ENCODE assay signal across 19 cellular contexts in the genomic region with DNA sequence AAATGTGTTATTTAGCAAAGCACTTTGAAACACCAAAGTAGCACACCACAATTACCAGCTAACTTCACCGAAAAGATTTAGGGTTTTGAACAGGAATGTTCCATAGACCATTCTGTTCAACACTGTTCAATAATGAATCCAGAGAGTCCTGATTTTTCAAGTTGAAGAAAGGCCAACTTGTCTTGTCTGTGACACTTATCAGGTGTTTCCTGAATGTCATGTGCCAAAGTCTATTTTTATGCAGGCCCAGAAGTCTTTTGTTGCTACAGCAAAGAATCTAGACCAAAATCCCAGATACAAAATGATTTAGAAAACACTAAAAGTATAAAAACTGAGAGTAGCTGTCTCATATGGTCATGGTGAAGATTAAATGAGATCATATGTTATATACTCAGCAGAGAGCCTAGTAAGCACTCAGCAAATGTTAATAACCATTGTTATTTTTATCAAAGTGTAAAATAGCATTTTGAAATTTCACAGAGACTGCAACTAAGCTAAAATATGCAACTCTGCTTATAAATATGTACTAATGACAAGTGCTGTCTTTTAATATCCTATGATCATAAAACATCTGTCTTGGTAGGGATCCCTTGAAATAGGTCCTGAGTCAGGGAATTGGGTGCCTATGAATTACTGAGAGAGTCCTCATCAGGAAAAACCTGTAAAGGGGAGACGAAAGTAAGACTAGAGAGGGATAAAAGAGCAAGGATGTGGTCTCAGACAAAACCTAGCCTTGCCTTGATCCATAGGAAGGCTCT.
DNase-seq lines count a peak whose midpoint lies in the region; ATAC-seq and TF ChIP-seq lines count a peak whose summit lies in the region.
"Had no signal": no experiment of that assay in that cellular context is flagged by ENCODE, and none has a peak within 500 bp of the region (broad histone marks: within the 10 kb centered on the region; RNA-seq: fewer than 3 reads in every experiment).

No MANE protein-coding gene starts in this region.

- DNase-seq in heart left ventricle (no peak), upper lobe of left lung (no peak), iPS-NIHi11 (ENCODE audit: low spot score) (no peak), RWPE1 (ENCODE audit: low spot score) (no peak)
- no peak for DNase-seq in stimulated activated CD4-positive, alpha-beta T cell treated with anti-CD3 and anti-CD28 coated beads, Interleukin-4, amount 100 ng/mL, for 24 hours
- DNase-seq: activated CD4-positive, alpha-beta memory T cell treated with anti-CD3 and anti-CD28 coated beads for 36 hours; activated effector memory CD4-positive, alpha-beta T cell treated with Interleukin-2 at 50 U/mL for 16 hours; CD4-positive, CD25-positive, alpha-beta regulatory T cell; hippocampal formation; left lung; NCI-H345; PC-9; SJCRH30; thyroid gland had no signal

- intact Hi-C loops in heart left ventricle (cut with DNase I) = loop anchor here in 4 of 10 donors (2.0 to 10.0 kb wide), 3 partner anchors 121 to 124 kb away; partner anchors contain the start of gene SLC12A2 (in 4 of the 4)

- no peak for TF ChIP-seq CTCF in OCI-LY1 (IDR thresholded peaks at IDR 0.05; ENCODE audit: low read length)
- TF ChIP-seq CTCF in heart left ventricle (IDR thresholded peaks at IDR 0.05) = no peak
- no peak for TF ChIP-seq CTCF in upper lobe of left lung (IDR thresholded peaks at IDR 0.05)
- TF ChIP-seq CTCF in RWPE1 (conservative IDR thresholded peaks at IDR 0.05; ENCODE audit: low read depth) = no peak

- whole genome bisulfite sequencing in heart left ventricle, 4 donors = 41 to 65% (median 63%) methylated on average over 2 of the region's 2 CpGs
- 79 to 80% methylated on average over 2 of the region's 2 CpGs for WGBS in upper lobe of left lung, 2 donors

- no peak overlapping the region for H2AFZ ChIP-seq in OCI-LY1 (ENCODE audit: low read length)
- H2AFZ ChIP-seq: PC-9 had no signal

- no peak for TF ChIP-seq POLR2A in heart left ventricle (IDR thresholded peaks at IDR 0.05)
- no peak for TF ChIP-seq POLR2A in upper lobe of left lung (IDR thresholded peaks at IDR 0.05)

- H3K9me2 ChIP-seq in OCI-LY1 (ENCODE audit: low read depth, low read length) = no peaks in the 10 kb centered on the region

- H3K9ac ChIP-seq in OCI-LY1 (ENCODE audit: low read length) (no peak overlapping the region), mucosa of rectum (ENCODE audit: low read depth in 1 of 2, low read length in 2 of 2) (no peak overlapping the region)

- no peaks in the 10 kb centered on the region for H3F3A ChIP-seq in OCI-LY1 (ENCODE audit: insufficient read depth, low read length)

- H3K36me3 ChIP-seq in OCI-LY1 (ENCODE audit: insufficient read depth, low read length) (peaks cover 4% of the 10 kb centered on the region; the same call in 1 of the 2 replicates), heart left ventricle (peaks cover 0 to 5% (median 0%) of the 10 kb centered on the region in 9 donors), mucosa of rectum (ENCODE audit: control insufficient read depth in 2 of 2, insufficient read depth in 2 of 2, low read length in 2 of 2) (peaks cover 0 to 3% of the 10 kb centered on the region in 2 donors), upper lobe of left lung (no peaks in the 10 kb centered on the region)
- H3K36me3 ChIP-seq: prostate gland, SJCRH30, thyroid gland had no signal

- ATAC-seq in heart left ventricle (peak; percentile 46 to 73 (median 66)), upper lobe of left lung (ENCODE audit: low FRiP score in 2 of 2) (no peak)
- ATAC-seq: HCT116, left lung had no signal

- H3K9me3 ChIP-seq in OCI-LY1 (ENCODE audit: low read length) (no peaks in the 10 kb centered on the region), heart left ventricle (no peaks in the 10 kb centered on the region), mucosa of rectum (ENCODE audit: control insufficient read depth in 2 of 2, low read length in 2 of 2) (no peaks in the 10 kb centered on the region), upper lobe of left lung (no peaks in the 10 kb centered on the region)
- H3K9me3 ChIP-seq: left lung, prostate gland, SJCRH30, thyroid gland had no signal

- no peaks in the 10 kb centered on the region for H4K20me1 ChIP-seq in OCI-LY1 (ENCODE audit: insufficient read depth, low read length)

- H3K27ac ChIP-seq in OCI-LY1 (ENCODE audit: low read depth, low read length, poor library complexity, severe bottlenecking) = peak overlapping the region; percentile 22
- peak overlapping the region in 11 of 12 donors; percentile 60 to 75 (median 66) for H3K27ac ChIP-seq in heart left ventricle
- peak overlapping the region; percentile 59 to 78 for H3K27ac ChIP-seq in mucosa of rectum (ENCODE audit: low read depth in 2 of 2, low read length in 2 of 2)
- peak overlapping the region; percentile 18 to 66 (median 40) for H3K27ac ChIP-seq in upper lobe of left lung
- no peak overlapping the region for H3K27ac ChIP-seq in RWPE1
- H3K27ac ChIP-seq: epithelial cell of prostate, PC-9, prostate gland, SJCRH30, thyroid gland had no signal

- H3K79me2 ChIP-seq in OCI-LY1 (ENCODE audit: insufficient read depth, low read length) = no peaks in the 10 kb centered on the region

- POLR2A ChIA-PET in RWPE1 (lab: Yijun Ruan, JAX; ENCODE audit: low non-redundant PET) = no interaction called here

- H3K4me1 ChIP-seq in OCI-LY1 (ENCODE audit: insufficient read depth, low read length, severe bottlenecking) (peaks cover 42% of the 10 kb centered on the region), heart left ventricle (peaks cover 8 to 58% (median 41%) of the 10 kb centered on the region in 12 donors), mucosa of rectum (ENCODE audit: control insufficient read depth in 2 of 2, insufficient read depth in 2 of 2, low read length in 2 of 2) (peaks cover 23 to 50% of the 10 kb centered on the region in 2 donors), upper lobe of left lung (peaks cover 25 to 38% (median 34%) of the 10 kb centered on the region in 4 donors)
- H3K4me1 ChIP-seq: prostate gland had no signal

- CTCF ChIA-PET in RWPE1 (lab: Yijun Ruan, JAX) = interaction anchor here (0.6 kb wide), 1 partner anchor 13 kb away, joined by 3 read pairs; no protein-coding TSS in a partner anchor

- no peak overlapping the region for H3K4me2 ChIP-seq in OCI-LY1 (ENCODE audit: low read length)
- H3K4me2 ChIP-seq: PC-9 had no signal

- no peak for TF ChIP-seq EP300 in upper lobe of left lung (IDR thresholded peaks at IDR 0.05)

- H3K4me3 ChIP-seq in OCI-LY1 (ENCODE audit: low read depth, low read length, poor library complexity, severe bottlenecking) (no peak overlapping the region), heart left ventricle (no peak overlapping the region), mucosa of rectum (ENCODE audit: low read length in 2 of 2) (peak overlapping the region in 1 of 2 donors; percentile 49), upper lobe of left lung (no peak overlapping the region)
- H3K4me3 ChIP-seq: left lung, PC-9, prostate gland, SJCRH30, thyroid gland had no signal

- H3K27me3 ChIP-seq in OCI-LY1 (ENCODE audit: insufficient read depth, low read length) = no peaks in the 10 kb centered on the region
- no peaks in the 10 kb centered on the region for H3K27me3 ChIP-seq in heart left ventricle
- H3K27me3 ChIP-seq in mucosa of rectum (ENCODE audit: control insufficient read depth in 2 of 2, insufficient read depth in 2 of 2, low read length in 2 of 2) = no peaks in the 10 kb centered on the region
- no peaks in the 10 kb centered on the region for H3K27me3 ChIP-seq in upper lobe of left lung
- H3K27me3 ChIP-seq: left lung, SJCRH30, thyroid gland had no signal

Comparison
In these comparisons a context has a peak if more than half of its experiments do, and no peak if none do; other contexts are left out.
1. ATAC-seq: peak in heart left ventricle (4 of 4); none in upper lobe of left lung (0 of 2).